In the genomic region with DNA sequence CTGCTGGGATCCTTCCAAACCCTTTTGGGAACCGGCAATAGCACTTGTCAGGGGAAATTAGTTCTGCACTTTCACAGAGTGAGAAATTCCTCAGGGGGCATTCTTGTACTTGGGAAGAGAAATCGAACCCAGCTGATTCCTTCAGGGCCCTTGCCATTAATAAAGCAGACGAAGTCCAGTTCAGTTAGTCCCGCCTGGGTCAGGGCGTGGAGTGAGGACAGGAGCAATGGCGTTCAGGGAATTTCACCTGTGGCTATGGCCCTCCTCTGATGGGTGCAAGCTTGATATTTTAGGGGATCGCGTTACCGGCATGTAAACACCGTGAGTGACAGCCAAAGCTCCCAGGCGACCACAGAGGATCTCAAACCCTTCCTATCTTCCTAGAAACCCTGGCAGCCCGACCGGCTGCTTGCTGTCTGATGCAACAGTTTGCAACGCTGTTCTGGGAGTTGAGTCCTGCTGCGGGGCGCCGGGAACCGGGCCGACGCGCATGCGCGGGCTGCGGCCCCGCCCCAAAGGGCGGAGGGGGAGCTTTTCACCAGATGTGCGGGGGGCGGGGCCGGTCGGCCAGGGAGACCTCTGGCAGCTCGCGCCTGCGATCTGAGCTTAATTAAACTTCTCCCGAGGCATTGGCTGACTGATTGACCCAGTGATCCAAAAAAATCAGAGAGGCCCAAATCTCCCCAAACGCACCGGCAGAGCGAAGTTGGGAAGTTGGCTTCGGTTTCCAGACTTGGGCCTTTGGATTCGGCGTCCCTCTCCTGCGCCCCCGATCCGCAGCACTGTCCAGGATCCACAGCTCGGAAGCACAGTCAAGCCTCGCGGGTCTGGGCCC, we compare ENCODE assay signal across 1 cellular context.
TF ChIP-seq lines count a peak whose summit lies in the region.

No MANE protein-coding gene starts in this region.

TF ChIP-seq in SK-N-SH, 30 proteins besides CTCF, POLR2A, EP300 and RAD21 (continued from another document):
- TF ChIP-seq TCF12 (IDR thresholded peaks at IDR 0.05): peak; percentile 65
- TF ChIP-seq TAF1 (IDR thresholded peaks at IDR 0.05; ENCODE audit: borderline replicate concordance, low read depth, low read length): peak; percentile 77
- TF ChIP-seq SIN3A (IDR thresholded peaks at IDR 0.05; ENCODE audit: borderline replicate concordance, low read depth, low read length): no peak
- TF ChIP-seq, protein P1, sequence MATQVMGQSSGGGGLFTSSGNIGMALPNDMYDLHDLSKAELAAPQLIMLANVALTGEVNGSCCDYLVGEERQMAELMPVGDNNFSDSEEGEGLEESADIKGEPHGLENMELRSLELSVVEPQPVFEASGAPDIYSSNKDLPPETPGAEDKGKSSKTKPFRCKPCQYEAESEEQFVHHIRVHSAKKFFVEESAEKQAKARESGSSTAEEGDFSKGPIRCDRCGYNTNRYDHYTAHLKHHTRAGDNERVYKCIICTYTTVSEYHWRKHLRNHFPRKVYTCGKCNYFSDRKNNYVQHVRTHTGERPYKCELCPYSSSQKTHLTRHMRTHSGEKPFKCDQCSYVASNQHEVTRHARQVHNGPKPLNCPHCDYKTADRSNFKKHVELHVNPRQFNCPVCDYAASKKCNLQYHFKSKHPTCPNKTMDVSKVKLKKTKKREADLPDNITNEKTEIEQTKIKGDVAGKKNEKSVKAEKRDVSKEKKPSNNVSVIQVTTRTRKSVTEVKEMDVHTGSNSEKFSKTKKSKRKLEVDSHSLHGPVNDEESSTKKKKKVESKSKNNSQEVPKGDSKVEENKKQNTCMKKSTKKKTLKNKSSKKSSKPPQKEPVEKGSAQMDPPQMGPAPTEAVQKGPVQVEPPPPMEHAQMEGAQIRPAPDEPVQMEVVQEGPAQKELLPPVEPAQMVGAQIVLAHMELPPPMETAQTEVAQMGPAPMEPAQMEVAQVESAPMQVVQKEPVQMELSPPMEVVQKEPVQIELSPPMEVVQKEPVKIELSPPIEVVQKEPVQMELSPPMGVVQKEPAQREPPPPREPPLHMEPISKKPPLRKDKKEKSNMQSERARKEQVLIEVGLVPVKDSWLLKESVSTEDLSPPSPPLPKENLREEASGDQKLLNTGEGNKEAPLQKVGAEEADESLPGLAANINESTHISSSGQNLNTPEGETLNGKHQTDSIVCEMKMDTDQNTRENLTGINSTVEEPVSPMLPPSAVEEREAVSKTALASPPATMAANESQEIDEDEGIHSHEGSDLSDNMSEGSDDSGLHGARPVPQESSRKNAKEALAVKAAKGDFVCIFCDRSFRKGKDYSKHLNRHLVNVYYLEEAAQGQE (IDR thresholded peaks at IDR 0.05; ENCODE audit: low read depth, low read length): 0 out of 2 replicates have a peak, but pooled peaks have one; percentile 9
- TF ChIP-seq SMC3 (IDR thresholded peaks at IDR 0.05; ENCODE audit: low read depth, low read length): no peak
- no peak for TF ChIP-seq GATA2 (CRISPR knock-in tag; IDR thresholded peaks at IDR 0.05)
- TF ChIP-seq TEAD4 (IDR thresholded peaks at IDR 0.05; ENCODE audit: borderline replicate concordance, insufficient read depth): no peak
- TF ChIP-seq, protein P2, sequence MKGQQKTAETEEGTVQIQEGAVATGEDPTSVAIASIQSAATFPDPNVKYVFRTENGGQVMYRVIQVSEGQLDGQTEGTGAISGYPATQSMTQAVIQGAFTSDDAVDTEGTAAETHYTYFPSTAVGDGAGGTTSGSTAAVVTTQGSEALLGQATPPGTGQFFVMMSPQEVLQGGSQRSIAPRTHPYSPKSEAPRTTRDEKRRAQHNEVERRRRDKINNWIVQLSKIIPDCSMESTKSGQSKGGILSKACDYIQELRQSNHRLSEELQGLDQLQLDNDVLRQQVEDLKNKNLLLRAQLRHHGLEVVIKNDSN (IDR thresholded peaks at IDR 0.05; ENCODE audit: borderline replicate concordance, low read depth): peak; percentile 14; the same call in 1 of the 2 replicates
- TF ChIP-seq, protein P3, sequence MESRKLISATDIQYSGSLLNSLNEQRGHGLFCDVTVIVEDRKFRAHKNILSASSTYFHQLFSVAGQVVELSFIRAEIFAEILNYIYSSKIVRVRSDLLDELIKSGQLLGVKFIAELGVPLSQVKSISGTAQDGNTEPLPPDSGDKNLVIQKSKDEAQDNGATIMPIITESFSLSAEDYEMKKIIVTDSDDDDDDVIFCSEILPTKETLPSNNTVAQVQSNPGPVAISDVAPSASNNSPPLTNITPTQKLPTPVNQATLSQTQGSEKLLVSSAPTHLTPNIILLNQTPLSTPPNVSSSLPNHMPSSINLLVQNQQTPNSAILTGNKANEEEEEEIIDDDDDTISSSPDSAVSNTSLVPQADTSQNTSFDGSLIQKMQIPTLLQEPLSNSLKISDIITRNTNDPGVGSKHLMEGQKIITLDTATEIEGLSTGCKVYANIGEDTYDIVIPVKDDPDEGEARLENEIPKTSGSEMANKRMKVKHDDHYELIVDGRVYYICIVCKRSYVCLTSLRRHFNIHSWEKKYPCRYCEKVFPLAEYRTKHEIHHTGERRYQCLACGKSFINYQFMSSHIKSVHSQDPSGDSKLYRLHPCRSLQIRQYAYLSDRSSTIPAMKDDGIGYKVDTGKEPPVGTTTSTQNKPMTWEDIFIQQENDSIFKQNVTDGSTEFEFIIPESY (IDR thresholded peaks at IDR 0.05; ENCODE audit: borderline replicate concordance, low read depth): no peak
- TF ChIP-seq NRF1 (IDR thresholded peaks at IDR 0.05; ENCODE audit: low read depth, low read length): peak; percentile 93
TF ChIP-seq in SK-N-SH: peak in this region for 10.
